ENCODE assay signal across 1 cellular context in genomic region chr18:8608795-8609673, GRCh38.
TF ChIP-seq lines count a peak whose summit lies in the region.

A gene with protein sequence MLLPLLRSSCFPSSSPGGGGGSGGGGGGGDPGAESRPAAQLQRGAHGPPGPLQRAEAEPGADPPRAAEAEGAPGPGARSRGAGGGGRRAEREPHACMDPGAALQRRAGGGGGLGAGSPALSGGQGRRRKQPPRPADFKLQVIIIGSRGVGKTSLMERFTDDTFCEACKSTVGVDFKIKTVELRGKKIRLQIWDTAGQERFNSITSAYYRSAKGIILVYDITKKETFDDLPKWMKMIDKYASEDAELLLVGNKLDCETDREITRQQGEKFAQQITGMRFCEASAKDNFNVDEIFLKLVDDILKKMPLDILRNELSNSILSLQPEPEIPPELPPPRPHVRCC (plus strand): TSS chr18:8609437. CDS start chr18:8609440, 3 bp downstream.

TF ChIP-seq in H1, 55 proteins besides CTCF, POLR2A, EP300 and RAD21 (continued from another document):
- TF ChIP-seq RFX5 (IDR thresholded peaks at IDR 0.05; ENCODE audit: borderline replicate concordance, low read depth, low read length) (no peak), GTF2F1 (IDR thresholded peaks at IDR 0.05; ENCODE audit: borderline replicate concordance, low read depth, low read length) (no peak), SP2 (IDR thresholded peaks at IDR 0.05; ENCODE audit: low read length) (no peak), CHD7 (IDR thresholded peaks at IDR 0.05; ENCODE audit: insufficient replicate concordance, low read length) (no peak), ATF2 (IDR thresholded peaks at IDR 0.05; ENCODE audit: low read length) (no peak), YY1 (IDR thresholded peaks at IDR 0.05; ENCODE audit: low read depth, low read length) (no peak), SUZ12 (IDR thresholded peaks at IDR 0.05; ENCODE audit: low read length) (no peak; the same call in 1 of the 2 replicates), CREB1 (IDR thresholded peaks at IDR 0.05) (no peak), JUN (IDR thresholded peaks at IDR 0.05; ENCODE audit: low read depth, low read length) (no peak), SIRT6 (IDR thresholded peaks at IDR 0.05; ENCODE audit: low read length) (no peak), FOSL1 (IDR thresholded peaks at IDR 0.05; ENCODE audit: insufficient read depth, low read depth, low read length) (no peak), POU5F1 (IDR thresholded peaks at IDR 0.05; ENCODE audit: low read depth, low read length) (no peak), EZH2 (IDR thresholded peaks at IDR 0.05; ENCODE audit: low read depth, low read length, severe bottlenecking) (no peak), RNF2 (IDR thresholded peaks at IDR 0.05; ENCODE audit: borderline replicate concordance, low read depth, low read length, missing control alignments, poor library complexity, severe bottlenecking) (no peak), KDM4A (IDR thresholded peaks at IDR 0.05; ENCODE audit: low read depth, low read length, severe bottlenecking) (peak; percentile 42), TAF7 (optimal IDR thresholded peaks at IDR 0.05; ENCODE audit: borderline replicate concordance, low read depth, low read length) (peak; percentile 71), GABPA (IDR thresholded peaks at IDR 0.05; ENCODE audit: borderline replicate concordance, insufficient read depth, low read length) (no peak), SIX5 (IDR thresholded peaks at IDR 0.05; ENCODE audit: low read depth, low read length) (no peak), BRCA1 (IDR thresholded peaks at IDR 0.05; ENCODE audit: low read depth, low read length) (no peak), BACH1 (IDR thresholded peaks at IDR 0.05; ENCODE audit: low read length) (0 out of 2 replicates have a peak, but pooled peaks have one; percentile 11), CTBP2 (IDR thresholded peaks at IDR 0.05; ENCODE audit: borderline replicate concordance, insufficient read depth, insufficient read length, low read length) (no peak), CBX5 (IDR thresholded peaks at IDR 0.05; ENCODE audit: low read depth, low read length) (no peak), RXRA (IDR thresholded peaks at IDR 0.05; ENCODE audit: insufficient read depth, low read depth, low read length) (no peak), BCL11A (IDR thresholded peaks at IDR 0.05; ENCODE audit: low read depth in 2 of 2, low read length in 2 of 2) (no peak), HDAC6 (IDR thresholded peaks at IDR 0.05; ENCODE audit: low read depth, low read length) (no peak), ZNF274 (IDR thresholded peaks at IDR 0.05; ENCODE audit: borderline replicate concordance, extremely low read depth, low read length) (no peak), MAFK (IDR thresholded peaks at IDR 0.05; ENCODE audit: low read depth, low read length) (no peak), TEAD4 (IDR thresholded peaks at IDR 0.05; ENCODE audit: low read depth, low read length) (no peak), MAX (IDR thresholded peaks at IDR 0.05) (peak; percentile 41; the same call in 1 of the 2 replicates), HDAC2 (IDR thresholded peaks at IDR 0.05; ENCODE audit: borderline replicate concordance in 1 of 2, low read depth in 2 of 2, low read length in 2 of 2) (no peak; a peak in 1 of 4 replicates), CEBPB (IDR thresholded peaks at IDR 0.05; ENCODE audit: low read depth, low read length) (no peak), TCF12 (IDR thresholded peaks at IDR 0.05; ENCODE audit: low read depth, low read length) (no peak)
- TF ChIP-seq, protein P1, sequence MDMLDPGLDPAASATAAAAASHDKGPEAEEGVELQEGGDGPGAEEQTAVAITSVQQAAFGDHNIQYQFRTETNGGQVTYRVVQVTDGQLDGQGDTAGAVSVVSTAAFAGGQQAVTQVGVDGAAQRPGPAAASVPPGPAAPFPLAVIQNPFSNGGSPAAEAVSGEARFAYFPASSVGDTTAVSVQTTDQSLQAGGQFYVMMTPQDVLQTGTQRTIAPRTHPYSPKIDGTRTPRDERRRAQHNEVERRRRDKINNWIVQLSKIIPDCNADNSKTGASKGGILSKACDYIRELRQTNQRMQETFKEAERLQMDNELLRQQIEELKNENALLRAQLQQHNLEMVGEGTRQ (IDR thresholded peaks at IDR 0.05; ENCODE audit: low read length), result no peak
TF ChIP-seq in H1: peak in this region for 14.
